Comparison of ENCODE assay signal across 1 cellular context in the genomic region with DNA sequence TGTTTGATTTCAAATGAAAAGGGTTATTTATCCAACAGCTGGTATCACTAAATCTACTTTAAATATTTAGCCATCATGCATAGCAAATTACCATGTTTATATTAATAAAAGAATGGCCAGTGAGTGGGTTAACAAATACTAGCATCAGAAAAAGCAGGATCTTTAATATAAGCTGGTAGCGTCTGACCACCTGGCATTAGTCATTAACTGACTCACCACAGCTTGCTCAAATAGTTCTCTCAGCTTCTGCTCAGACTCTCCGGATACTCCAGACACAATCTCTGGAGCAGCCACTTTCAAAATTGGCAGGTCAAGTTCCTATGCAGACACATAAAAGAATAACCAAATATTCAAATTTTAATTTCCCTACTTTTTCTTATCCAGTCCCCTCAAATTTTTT.
TF ChIP-seq lines count a peak whose summit lies in the region.

No MANE protein-coding gene starts in this region.

TF ChIP-seq in WTC11, 78 proteins besides CTCF, POLR2A, EP300 and RAD21 (continued from another document):
- TF ChIP-seq, protein P1, sequence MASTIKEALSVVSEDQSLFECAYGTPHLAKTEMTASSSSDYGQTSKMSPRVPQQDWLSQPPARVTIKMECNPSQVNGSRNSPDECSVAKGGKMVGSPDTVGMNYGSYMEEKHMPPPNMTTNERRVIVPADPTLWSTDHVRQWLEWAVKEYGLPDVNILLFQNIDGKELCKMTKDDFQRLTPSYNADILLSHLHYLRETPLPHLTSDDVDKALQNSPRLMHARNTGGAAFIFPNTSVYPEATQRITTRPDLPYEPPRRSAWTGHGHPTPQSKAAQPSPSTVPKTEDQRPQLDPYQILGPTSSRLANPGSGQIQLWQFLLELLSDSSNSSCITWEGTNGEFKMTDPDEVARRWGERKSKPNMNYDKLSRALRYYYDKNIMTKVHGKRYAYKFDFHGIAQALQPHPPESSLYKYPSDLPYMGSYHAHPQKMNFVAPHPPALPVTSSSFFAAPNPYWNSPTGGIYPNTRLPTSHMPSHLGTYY (CRISPR knock-in tag; IDR thresholded peaks at IDR 0.05): no peak
- TF ChIP-seq NFYB (CRISPR knock-in tag; conservative IDR thresholded peaks at IDR 0.05; ENCODE audit: low read depth) (no peak), ZNF671 (CRISPR knock-in tag; IDR thresholded peaks at IDR 0.05) (no peak), TP53 (CRISPR knock-in tag; IDR thresholded peaks at IDR 0.05) (no peak), HMGA2 (CRISPR knock-in tag; IDR thresholded peaks at IDR 0.05) (no peak), ETV6 (CRISPR knock-in tag; IDR thresholded peaks at IDR 0.05) (no peak), ZNF121 (CRISPR knock-in tag; IDR thresholded peaks at IDR 0.05) (no peak), EMX1 (CRISPR knock-in tag; IDR thresholded peaks at IDR 0.05) (no peak)
- TF ChIP-seq, protein P2, sequence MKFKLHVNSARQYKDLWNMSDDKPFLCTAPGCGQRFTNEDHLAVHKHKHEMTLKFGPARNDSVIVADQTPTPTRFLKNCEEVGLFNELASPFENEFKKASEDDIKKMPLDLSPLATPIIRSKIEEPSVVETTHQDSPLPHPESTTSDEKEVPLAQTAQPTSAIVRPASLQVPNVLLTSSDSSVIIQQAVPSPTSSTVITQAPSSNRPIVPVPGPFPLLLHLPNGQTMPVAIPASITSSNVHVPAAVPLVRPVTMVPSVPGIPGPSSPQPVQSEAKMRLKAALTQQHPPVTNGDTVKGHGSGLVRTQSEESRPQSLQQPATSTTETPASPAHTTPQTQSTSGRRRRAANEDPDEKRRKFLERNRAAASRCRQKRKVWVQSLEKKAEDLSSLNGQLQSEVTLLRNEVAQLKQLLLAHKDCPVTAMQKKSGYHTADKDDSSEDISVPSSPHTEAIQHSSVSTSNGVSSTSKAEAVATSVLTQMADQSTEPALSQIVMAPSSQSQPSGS (CRISPR knock-in tag; IDR thresholded peaks at IDR 0.05; ENCODE audit: borderline replicate concordance, low read depth): no peak
- TF ChIP-seq, protein P3, sequence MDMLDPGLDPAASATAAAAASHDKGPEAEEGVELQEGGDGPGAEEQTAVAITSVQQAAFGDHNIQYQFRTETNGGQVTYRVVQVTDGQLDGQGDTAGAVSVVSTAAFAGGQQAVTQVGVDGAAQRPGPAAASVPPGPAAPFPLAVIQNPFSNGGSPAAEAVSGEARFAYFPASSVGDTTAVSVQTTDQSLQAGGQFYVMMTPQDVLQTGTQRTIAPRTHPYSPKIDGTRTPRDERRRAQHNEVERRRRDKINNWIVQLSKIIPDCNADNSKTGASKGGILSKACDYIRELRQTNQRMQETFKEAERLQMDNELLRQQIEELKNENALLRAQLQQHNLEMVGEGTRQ (CRISPR knock-in tag; IDR thresholded peaks at IDR 0.05): no peak
